ENCODE assay signal across 1 cellular context in genomic region chr12:53978477-53979356, GRCh38.
TF ChIP-seq lines count a peak whose summit lies in the region.

No MANE protein-coding gene starts in this region.

TF ChIP-seq in GM12891, 5 proteins besides CTCF, POLR2A, EP300 and RAD21:
- no peak for TF ChIP-seq POLR2AphosphoS5 (IDR thresholded peaks at IDR 0.05; ENCODE audit: low read depth, low read length)
- TF ChIP-seq TAF1 (IDR thresholded peaks at IDR 0.05; ENCODE audit: low read depth, low read length): no peak
- TF ChIP-seq SPI1 (IDR thresholded peaks at IDR 0.05; ENCODE audit: low read depth, low read length): no peak
- TF ChIP-seq POU2F2 (IDR thresholded peaks at IDR 0.05; ENCODE audit: low read depth, low read length): no peak
- no peak for TF ChIP-seq PAX5 (IDR thresholded peaks at IDR 0.05; ENCODE audit: insufficient read depth, low read length, severe bottlenecking)
